9 cellular contexts compared by ENCODE assay signal in genomic region chr14:36646664-36647416, GRCh38. TPM values are rescaled to one million over a fixed set of nuclear protein-coding genes. Genes with fewer than 3 reads are reported as not detected.
DNase-seq lines count a peak whose midpoint lies in the region; ATAC-seq and TF ChIP-seq lines count a peak whose summit lies in the region.
"Had no signal": no experiment of that assay in that cellular context is flagged by ENCODE, and none has a peak within 500 bp of the region (broad histone marks: within the 10 kb centered on the region; RNA-seq: fewer than 3 reads in every experiment).

No MANE protein-coding gene starts in this region.

- CTCF ChIA-PET in CD8-positive, alpha-beta memory T cell (lab: Charles Lee), result no interaction called here

- H3K4me1 ChIP-seq in RWPE2 (ENCODE audit: insufficient read depth, poor library complexity, severe bottlenecking), result no peaks in the 10 kb centered on the region
- peaks cover 3% of the 10 kb centered on the region for H3K4me1 ChIP-seq in right cardiac atrium (ENCODE audit: control insufficient read depth, insufficient read depth, low read length)
- peaks cover 4% of the 10 kb centered on the region for H3K4me1 ChIP-seq in rectal smooth muscle tissue (ENCODE audit: control insufficient read depth, insufficient read depth, low read length)
- no peaks in the 10 kb centered on the region for H3K4me1 ChIP-seq in CD8-positive, alpha-beta memory T cell (ENCODE audit: insufficient read depth, low read length)

- H3K4me1 Mint-ChIP-seq in CD8-positive, alpha-beta memory T cell, result peaks cover 0 to 6% (median 1%) of the 10 kb centered on the region in 3 donors
- peaks cover 5% of the 10 kb centered on the region for H3K4me1 Mint-ChIP-seq in T-helper 2 cell treated with Interferon-gamma antibody and Interleukin-4, amounts not matched to agents 5 μg/mL and 100 μg/mL, for 36 hours (ENCODE audit: low read depth)
- H3K4me1 Mint-ChIP-seq: activated naive CD4-positive, alpha-beta T cell treated with anti-CD3 and anti-CD28 coated beads, Interleukin-2, amount 50 U/mL, for 24 hours had no signal

- H3K9me3 Mint-ChIP-seq in CD8-positive, alpha-beta memory T cell, result peaks cover 0 to 18% (median 9%) of the 10 kb centered on the region in 5 donors
- H3K9me3 Mint-ChIP-seq in T-helper 2 cell treated with Interferon-gamma antibody and Interleukin-4, amounts not matched to agents 5 μg/mL and 100 μg/mL, for 36 hours, result no peaks in the 10 kb centered on the region
- H3K9me3 Mint-ChIP-seq: activated naive CD4-positive, alpha-beta T cell treated with anti-CD3 and anti-CD28 coated beads, Interleukin-2, amount 50 U/mL, for 24 hours had no signal

- H3K27me3 Mint-ChIP-seq in CD8-positive, alpha-beta memory T cell, result peaks cover 37 to 63% of the 10 kb centered on the region in 2 donors
- peaks cover 58% of the 10 kb centered on the region for H3K27me3 Mint-ChIP-seq in T-helper 2 cell treated with Interferon-gamma antibody and Interleukin-4, amounts not matched to agents 5 μg/mL and 100 μg/mL, for 36 hours (ENCODE audit: low read depth)

- H3K27ac ChIP-seq in RWPE2 (ENCODE audit: poor library complexity, severe bottlenecking) (no peak overlapping the region), right cardiac atrium (ENCODE audit: low read length) (no peak overlapping the region), rectal smooth muscle tissue (ENCODE audit: low read depth, low read length) (no peak overlapping the region)
- no peak overlapping the region for H3K27ac ChIP-seq in CD8-positive, alpha-beta memory T cell (ENCODE audit: low read depth, low read length)

- WGBS in right cardiac atrium, result 5% methylated on average over 55 of the region's 55 CpGs

- H3K27me3 ChIP-seq in RWPE2 (ENCODE audit: insufficient read depth, poor library complexity, severe bottlenecking) (peaks cover 43% of the 10 kb centered on the region), right cardiac atrium (ENCODE audit: control insufficient read depth, insufficient read depth) (peaks cover 5% of the 10 kb centered on the region), rectal smooth muscle tissue (ENCODE audit: control insufficient read depth, insufficient read depth, low read length) (peaks cover 21% of the 10 kb centered on the region)
- peaks cover 5% of the 10 kb centered on the region for H3K27me3 ChIP-seq in CD8-positive, alpha-beta memory T cell (ENCODE audit: insufficient read depth, low read length, poor library complexity, severe bottlenecking)

- DNase-seq in Daoy (ENCODE audit: low read depth) (peak; percentile 87), RWPE2 (ENCODE audit: low spot score) (no peak), right cardiac atrium (no peak), NOMO-1 treated with dmso at 0.1 percent for 144 hours (lab: John Stamatoyannopoulos, UW; ENCODE audit: unreplicated experiment) (no peak)
- DNase-seq in effector CD8-positive, alpha-beta T cell (lab: John Stamatoyannopoulos, UW), result no peak
- no peak for DNase-seq in CD8-positive, alpha-beta memory T cell
- DNase-seq in T-helper 2 cell treated with Interferon-gamma antibody and Interleukin-4, amounts not matched to agents 5 μg/mL and 100 μg/mL, for 36 hours (ENCODE audit: low spot score), result no peak

- POLR2A ChIA-PET in CD8-positive, alpha-beta memory T cell (lab: Charles Lee), result no interaction called here

- H3K36me3 Mint-ChIP-seq in CD8-positive, alpha-beta memory T cell, result no peaks in the 10 kb centered on the region
- H3K36me3 Mint-ChIP-seq in T-helper 2 cell treated with Interferon-gamma antibody and Interleukin-4, amounts not matched to agents 5 μg/mL and 100 μg/mL, for 36 hours (ENCODE audit: low read depth), result peaks cover 2% of the 10 kb centered on the region
- H3K36me3 Mint-ChIP-seq: activated naive CD4-positive, alpha-beta T cell treated with anti-CD3 and anti-CD28 coated beads, Interleukin-2, amount 50 U/mL, for 24 hours had no signal

- no peak overlapping the region for H3K27ac Mint-ChIP-seq in CD8-positive, alpha-beta memory T cell
- no peak overlapping the region for H3K27ac Mint-ChIP-seq in T-helper 2 cell treated with Interferon-gamma antibody and Interleukin-4, amounts not matched to agents 5 μg/mL and 100 μg/mL, for 36 hours
- H3K27ac Mint-ChIP-seq: activated naive CD4-positive, alpha-beta T cell treated with anti-CD3 and anti-CD28 coated beads, Interleukin-2, amount 50 U/mL, for 24 hours had no signal

- intact Hi-C loops in right cardiac atrium (cut with DNase I), result loop anchor here (5.0 to 10.0 kb wide), 2 partner anchors 295 to 298 kb away; no protein-coding TSS in a partner anchor

- 0 out of 3 replicates have a peak, but pooled peaks have one; percentile 7 for ATAC-seq in RWPE2 (ENCODE audit: low read depth)
- ATAC-seq in right cardiac atrium, result peak; percentile 60 to 69

- H3K36me3 ChIP-seq in RWPE2 (ENCODE audit: low read depth), result no peaks in the 10 kb centered on the region
- H3K36me3 ChIP-seq in rectal smooth muscle tissue (ENCODE audit: control insufficient read depth, insufficient read depth, low read length), result no peaks in the 10 kb centered on the region
- no peaks in the 10 kb centered on the region for H3K36me3 ChIP-seq in CD8-positive, alpha-beta memory T cell (ENCODE audit: insufficient read depth, low read length)

- H3K4me3 ChIP-seq in RWPE2 (ENCODE audit: severe bottlenecking), result no peak overlapping the region
- H3K4me3 ChIP-seq in right cardiac atrium (ENCODE audit: low read length), result peak overlapping the region; percentile 37
- peak overlapping the region; percentile 56 for H3K4me3 ChIP-seq in rectal smooth muscle tissue (ENCODE audit: low read length)
- no peak overlapping the region for H3K4me3 ChIP-seq in CD8-positive, alpha-beta memory T cell (ENCODE audit: low read length)

- no peak overlapping the region for H3K9ac ChIP-seq in rectal smooth muscle tissue (ENCODE audit: low read length)

- H3K4me3 Mint-ChIP-seq in CD8-positive, alpha-beta memory T cell, result no peak overlapping the region
- H3K4me3 Mint-ChIP-seq in T-helper 2 cell treated with Interferon-gamma antibody and Interleukin-4, amounts not matched to agents 5 μg/mL and 100 μg/mL, for 36 hours, result no peak overlapping the region
- H3K4me3 Mint-ChIP-seq: activated naive CD4-positive, alpha-beta T cell treated with anti-CD3 and anti-CD28 coated beads, Interleukin-2, amount 50 U/mL, for 24 hours had no signal

- H3K9me3 ChIP-seq in RWPE2 (ENCODE audit: severe bottlenecking) (no peaks in the 10 kb centered on the region), right cardiac atrium (ENCODE audit: control insufficient read depth, low read length) (no peaks in the 10 kb centered on the region)
- H3K9me3 ChIP-seq in CD8-positive, alpha-beta memory T cell (ENCODE audit: low read length), result no peaks in the 10 kb centered on the region

- no peak for TF ChIP-seq CTCF in RWPE2 (IDR thresholded peaks at IDR 0.05; ENCODE audit: poor library complexity, severe bottlenecking)

RNA-seq across cellular contexts. Expression of gene PAX9, which starts 14.8 kb away (rescaled TPM):
- total RNA-seq in Daoy (2014; rRNA removed; shearing (Covaris generic)), result 16.7 and 17.5 TPM in 2 replicates
- total RNA-seq in right cardiac atrium, result not detected
- polyA plus RNA-seq in right cardiac atrium, result not detected
- total RNA-seq in CD8-positive, alpha-beta memory T cell, result not detected
- polyA plus RNA-seq in CD8-positive, alpha-beta memory T cell, result not detected

Comparison
In these comparisons a context has a peak if more than half of its experiments do, and no peak if none do; other contexts are left out.
1. H3K4me3 ChIP-seq: peak in right cardiac atrium (single experiment) and rectal smooth muscle tissue (single experiment); none in RWPE2 (single experiment) and CD8-positive, alpha-beta memory T cell (single experiment).
2. RNA of gene PAX9, which starts 14.8 kb away (total RNA-seq): 16.7 to 17.5 TPM in Daoy; not detected in right cardiac atrium and not detected in CD8-positive, alpha-beta memory T cell; every median in the first group is over 10 times any median in the second.